16 cellular contexts compared by ENCODE assay signal in genomic region chr16:3655030-3655790, GRCh38. TPM values are rescaled to one million over a fixed set of nuclear protein-coding genes. Genes with fewer than 3 reads are reported as not detected.
A peak's percentile ranks its signal among the peaks of the same experiment; 100 is the strongest.
DNase-seq lines count a peak whose midpoint lies in the region; ATAC-seq, FAIRE-seq and TF ChIP-seq lines count a peak whose summit lies in the region.
"Had no signal": no experiment of that assay in that cellular context is flagged by ENCODE, and none has a peak within 500 bp of the region (broad histone marks: within the 10 kb centered on the region; RNA-seq: fewer than 3 reads in every experiment).

No MANE protein-coding gene starts in this region.

- H3K4me1 ChIP-seq in kidney (ENCODE audit: control insufficient read depth in 1 of 2, insufficient read depth in 1 of 2, low read depth in 1 of 2, low read length in 2 of 2): peaks cover 0 to 12% of the 10 kb centered on the region in 2 donors
- H3K4me1 ChIP-seq in stomach: peaks cover 0 to 21% (median 10%) of the 10 kb centered on the region in 4 donors
- H3K4me1 ChIP-seq: gastroesophageal sphincter, prostate gland had no signal

- no peaks in the 10 kb centered on the region for H3K9me3 Mint-ChIP-seq in activated CD4-positive, alpha-beta T cell treated with anti-CD3 and anti-CD28 coated beads, Interleukin-2, amount 10 ng/mL, durations not matched to agents 24 days and 14 days
- H3K9me3 Mint-ChIP-seq in activated CD4-positive, alpha-beta T cell treated with anti-CD3 and anti-CD28 coated beads, Interleukin-2, amount 10 ng/mL, durations not matched to agents 7 days and 5 days: no peaks in the 10 kb centered on the region
- H3K9me3 Mint-ChIP-seq in WTC11: no peaks in the 10 kb centered on the region
- peaks cover 0 to 2% (median 0%) of the 10 kb centered on the region in 7 donors for H3K9me3 Mint-ChIP-seq in CD14-positive monocyte
- H3K9me3 Mint-ChIP-seq: activated naive CD4-positive, alpha-beta T cell treated with anti-CD3 and anti-CD28 coated beads, Interleukin-2, amount 50 U/mL, for 72 hours had no signal

- H3K9me3 ChIP-seq in kidney (ENCODE audit: control insufficient read depth in 1 of 2, low read length in 2 of 2) (no peaks in the 10 kb centered on the region), stomach (no peaks in the 10 kb centered on the region)
- H3K9me3 ChIP-seq: A549, gastroesophageal sphincter, prostate gland, tibial nerve had no signal

- WGBS in stomach, 5 donors: 70 to 85% (median 75%) methylated on average over 13 to 23 of the region's 23 CpGs

- intact Hi-C loops in activated CD4-positive, alpha-beta T cell treated with anti-CD3 and anti-CD28 coated beads, Interleukin-2, amount 10 ng/mL, durations not matched to agents 24 days and 14 days (cut with micrococcal nuclease): no loop called here
- intact Hi-C loops in kidney (cut with DNase I) (no loop called here), stomach (cut with DNase I; ENCODE audit: low total_unique reads) (no loop called here), CD14-positive monocyte (cut with micrococcal nuclease) (no loop called here)

- H3K4me1 Mint-ChIP-seq in activated CD4-positive, alpha-beta T cell treated with anti-CD3 and anti-CD28 coated beads, Interleukin-2, amount 10 ng/mL, durations not matched to agents 24 days and 14 days: peaks cover 14% of the 10 kb centered on the region
- H3K4me1 Mint-ChIP-seq in activated CD4-positive, alpha-beta T cell treated with anti-CD3 and anti-CD28 coated beads, Interleukin-2, amount 10 ng/mL, durations not matched to agents 7 days and 5 days: peaks cover 11% of the 10 kb centered on the region
- H3K4me1 Mint-ChIP-seq in WTC11: peaks cover 33% of the 10 kb centered on the region
- H3K4me1 Mint-ChIP-seq in CD14-positive monocyte: peaks cover 1% of the 10 kb centered on the region

- no peak for TF ChIP-seq EP300 in stomach (IDR thresholded peaks at IDR 0.05)

- ATAC-seq in WTC11: no peak
- ATAC-seq in GM18858 (IDR thresholded peaks at IDR 0.05; ENCODE audit: unreplicated experiment): no peak

- H3K4me3 Mint-ChIP-seq in activated CD4-positive, alpha-beta T cell treated with anti-CD3 and anti-CD28 coated beads, Interleukin-2, amount 10 ng/mL, durations not matched to agents 24 days and 14 days: no peak overlapping the region
- no peak overlapping the region for H3K4me3 Mint-ChIP-seq in activated CD4-positive, alpha-beta T cell treated with anti-CD3 and anti-CD28 coated beads, Interleukin-2, amount 10 ng/mL, durations not matched to agents 7 days and 5 days
- H3K4me3 Mint-ChIP-seq in WTC11: no peak overlapping the region
- no peak overlapping the region for H3K4me3 Mint-ChIP-seq in CD14-positive monocyte

- H3K4me3 ChIP-seq in kidney (ENCODE audit: low read length in 2 of 2) (peak overlapping the region; percentile 48 to 63), stomach (peak overlapping the region in 1 of 4 donors; percentile 14)
- H3K4me3 ChIP-seq: A549, gastroesophageal sphincter, prostate gland had no signal

- no peaks in the 10 kb centered on the region for H3K27me3 Mint-ChIP-seq in activated CD4-positive, alpha-beta T cell treated with anti-CD3 and anti-CD28 coated beads, Interleukin-2, amount 10 ng/mL, durations not matched to agents 24 days and 14 days
- H3K27me3 Mint-ChIP-seq in activated CD4-positive, alpha-beta T cell treated with anti-CD3 and anti-CD28 coated beads, Interleukin-2, amount 10 ng/mL, durations not matched to agents 7 days and 5 days: no peaks in the 10 kb centered on the region
- H3K27me3 Mint-ChIP-seq in WTC11 (ENCODE audit: low read depth) (no peaks in the 10 kb centered on the region), CD14-positive monocyte (ENCODE audit: low read depth in 3 of 3) (no peaks in the 10 kb centered on the region)

- TF ChIP-seq CTCF in WTC11 (IDR thresholded peaks at IDR 0.05): no peak
- no peak for TF ChIP-seq CTCF in kidney (IDR thresholded peaks at IDR 0.05; ENCODE audit: borderline replicate concordance, extremely low read depth, insufficient read depth)
- TF ChIP-seq CTCF in stomach (IDR thresholded peaks at IDR 0.05): no peak
- no peak for TF ChIP-seq CTCF in D721Med (IDR thresholded peaks at IDR 0.05; ENCODE audit: insufficient read depth, missing control alignments)
- no peak for TF ChIP-seq CTCF in CD14-positive monocyte (IDR thresholded peaks at IDR 0.05)

- FAIRE-seq in kidney (lab: Jason Lieb, UNC): no peak
- FAIRE-seq in D721Med (lab: Jason Lieb, UNC): no peak
- FAIRE-seq: A549, endometrium had no signal

- POLR2A ChIA-PET in activated CD4-positive, alpha-beta T cell treated with anti-CD3 and anti-CD28 coated beads, Interleukin-2, amount 10 ng/mL, durations not matched to agents 7 days and 5 days (lab: Charles Lee): no interaction called here
- POLR2A ChIA-PET in WTC11 (lab: Charles Lee): no interaction called here

- H3K27ac ChIP-seq in kidney (ENCODE audit: low read depth in 2 of 2, low read length in 2 of 2) (peak overlapping the region; percentile 88 to 91), stomach (peak overlapping the region; percentile 36 to 79 (median 66))
- H3K27ac ChIP-seq: A549, gastroesophageal sphincter, prostate gland, VCaP had no signal

- DNase-seq in activated CD4-positive, alpha-beta T cell treated with anti-CD3 and anti-CD28 coated beads, Interleukin-2, amount 10 ng/mL, durations not matched to agents 24 days and 14 days: no peak
- no peak for DNase-seq in activated CD4-positive, alpha-beta T cell treated with anti-CD3 and anti-CD28 coated beads, Interleukin-2, amount 10 ng/mL, durations not matched to agents 7 days and 5 days
- DNase-seq in WTC11 (ENCODE audit: low spot score) (peak; percentile 13), kidney (peak; percentile 60), stomach (no peak), D721Med (ENCODE audit: insufficient read length, low spot score) (no peak), CD14-positive monocyte (ENCODE audit: low spot score) (no peak)
- DNase-seq: stimulated activated CD4-positive, alpha-beta T cell treated with anti-CD3 and anti-CD28 coated beads, Interleukin-1b, Interleukin-23, amount 100 ng/mL, for 48 hours had no signal

- peak overlapping the region in 1 of 2 donors; percentile 80 for H3K9ac ChIP-seq in kidney (ENCODE audit: low read length in 2 of 2)

- CTCF ChIA-PET in activated CD4-positive, alpha-beta T cell treated with anti-CD3 and anti-CD28 coated beads, Interleukin-2, amount 10 ng/mL, durations not matched to agents 7 days and 5 days (lab: Charles Lee): no interaction called here
- CTCF ChIA-PET in WTC11 (lab: Charles Lee): interaction anchor here (1.0 to 1.9 kb wide), 3 partner anchors 9 to 102 kb away, joined by 3 to 5 read pairs (median 3); no protein-coding TSS in a partner anchor

- H3K36me3 Mint-ChIP-seq in activated CD4-positive, alpha-beta T cell treated with anti-CD3 and anti-CD28 coated beads, Interleukin-2, amount 10 ng/mL, durations not matched to agents 24 days and 14 days (ENCODE audit: low read depth): peaks cover 41% of the 10 kb centered on the region
- peaks cover 37% of the 10 kb centered on the region for H3K36me3 Mint-ChIP-seq in activated CD4-positive, alpha-beta T cell treated with anti-CD3 and anti-CD28 coated beads, Interleukin-2, amount 10 ng/mL, durations not matched to agents 7 days and 5 days (ENCODE audit: low read depth)
- H3K36me3 Mint-ChIP-seq in WTC11: peaks cover 54% of the 10 kb centered on the region
- H3K36me3 Mint-ChIP-seq in CD14-positive monocyte: peaks cover 72 to 89% of the 10 kb centered on the region in 2 donors

- TF ChIP-seq POLR2A in stomach (IDR thresholded peaks at IDR 0.05): no peak

- H3K27ac Mint-ChIP-seq in activated CD4-positive, alpha-beta T cell treated with anti-CD3 and anti-CD28 coated beads, Interleukin-2, amount 10 ng/mL, durations not matched to agents 24 days and 14 days: peak overlapping the region; percentile 29
- no peak overlapping the region for H3K27ac Mint-ChIP-seq in activated CD4-positive, alpha-beta T cell treated with anti-CD3 and anti-CD28 coated beads, Interleukin-2, amount 10 ng/mL, durations not matched to agents 7 days and 5 days
- H3K27ac Mint-ChIP-seq in WTC11 (peak overlapping the region; percentile 87), CD14-positive monocyte (no peak overlapping the region)

- H3K36me3 ChIP-seq in kidney (ENCODE audit: control insufficient read depth in 1 of 2, insufficient read depth in 2 of 2, low read length in 2 of 2): peaks cover 20 to 30% of the 10 kb centered on the region in 2 donors
- H3K36me3 ChIP-seq in stomach: peaks cover 38 to 83% (median 79%) of the 10 kb centered on the region in 4 donors

- no peaks in the 10 kb centered on the region for H3K27me3 ChIP-seq in stomach
- H3K27me3 ChIP-seq: gastroesophageal sphincter, tibial nerve had no signal

RNA-seq across cellular contexts. Expression of gene DNASE1, which starts 0.7 kb away (rescaled TPM):
- 11.0 and 11.6 TPM in 2 replicates for total RNA-seq in activated CD4-positive, alpha-beta T cell treated with anti-CD3 and anti-CD28 coated beads, Interleukin-2, amount 10 ng/mL, durations not matched to agents 24 days and 14 days
- total RNA-seq in activated CD4-positive, alpha-beta T cell treated with anti-CD3 and anti-CD28 coated beads, Interleukin-2, amount 10 ng/mL, durations not matched to agents 7 days and 5 days: 10 to 100 TPM; 39.7 to 44.2 TPM
- total RNA-seq in WTC11 (2021) (13.5 to 15.7 TPM (median 13.9 TPM) in 3 replicates), kidney (16.1 TPM), stomach (100 to 1,000 TPM in 1 of 5 donors, 10 to 100 TPM in 4; 35.2 to 128 (median 43.0) TPM)
- polyA plus RNA-seq in kidney (ENCODE audit: insufficient read depth, low read depth, low replicate concordance) (116 TPM), stomach (10 to 100 TPM; 10.4 to 25.7 (median 25.0) TPM), CD14-positive monocyte (1 to 10 TPM in 1 of 2 donors, not detected in 1; 1.5 TPM)

RNA-seq across cellular contexts. Expression of gene SLX4, which starts 43.8 kb away (rescaled TPM):
- 10.6 and 10.9 TPM in 2 replicates for total RNA-seq in activated CD4-positive, alpha-beta T cell treated with anti-CD3 and anti-CD28 coated beads, Interleukin-2, amount 10 ng/mL, durations not matched to agents 24 days and 14 days
- total RNA-seq in activated CD4-positive, alpha-beta T cell treated with anti-CD3 and anti-CD28 coated beads, Interleukin-2, amount 10 ng/mL, durations not matched to agents 7 days and 5 days: 10 to 100 TPM; 13.2 to 13.8 TPM
- total RNA-seq in WTC11 (2021) (16.3 to 18.0 TPM (median 16.7 TPM) in 3 replicates), kidney (4.8 TPM), stomach (10 to 100 TPM in 1 of 5 donors, 1 to 10 TPM in 4; 5.1 to 19.7 (median 8.0) TPM)
- polyA plus RNA-seq in kidney (ENCODE audit: insufficient read depth, low read depth, low replicate concordance) (1.0 TPM), stomach (1 to 10 TPM in 1 of 3 donors, under 1 TPM in 2; 0.76 to 1.3 (median 1.00) TPM), CD14-positive monocyte (under 1 TPM; 0.12 to 0.71 TPM)

Comparison
In these comparisons a context has a peak if more than half of its experiments do, and no peak if none do; other contexts are left out.
1. H3K27ac Mint-ChIP-seq: peak in activated CD4-positive, alpha-beta T cell treated with anti-CD3 and anti-CD28 coated beads, Interleukin-2, amount 10 ng/mL, durations not matched to agents 24 days and 14 days (single experiment) and WTC11 (single experiment); none in activated CD4-positive, alpha-beta T cell treated with anti-CD3 and anti-CD28 coated beads, Interleukin-2, amount 10 ng/mL, durations not matched to agents 7 days and 5 days (single experiment) and CD14-positive monocyte (0 of 7).
2. DNase-seq: peak in WTC11 (single experiment) and kidney (single experiment); none in activated CD4-positive, alpha-beta T cell treated with anti-CD3 and anti-CD28 coated beads, Interleukin-2, amount 10 ng/mL, durations not matched to agents 24 days and 14 days (single experiment), activated CD4-positive, alpha-beta T cell treated with anti-CD3 and anti-CD28 coated beads, Interleukin-2, amount 10 ng/mL, durations not matched to agents 7 days and 5 days (single experiment), stomach (single experiment), D721Med (single experiment) and CD14-positive monocyte (single experiment).